In genomic region chr5:141849371-141850182, GRCh38 we compare ENCODE assay signal across 2 cellular contexts.
TF ChIP-seq lines count a peak whose summit lies in the region.

No MANE protein-coding gene starts in this region.

TF ChIP-seq in A549, 52 proteins besides CTCF, POLR2A, EP300 and RAD21 (continued from another document and continues in another):
- no peak for TF ChIP-seq HES2 (IDR thresholded peaks at IDR 0.05)
- TF ChIP-seq BCL3 (IDR thresholded peaks at IDR 0.05): peak; percentile 49; the same call in 1 of the 3 replicates
- TF ChIP-seq ZC3H11A (IDR thresholded peaks at IDR 0.05): no peak
- no peak for TF ChIP-seq FOSB (CRISPR knock-in tag; IDR thresholded peaks at IDR 0.05)
- TF ChIP-seq SREBF2 (IDR thresholded peaks at IDR 0.05): no peak
- no peak for TF ChIP-seq NFE2L2 (conservative IDR thresholded peaks at IDR 0.05; ENCODE audit: low read length)
- no peak for TF ChIP-seq ESRRA (IDR thresholded peaks at IDR 0.05; ENCODE audit: borderline replicate concordance, low read length)
- TF ChIP-seq USF2 (IDR thresholded peaks at IDR 0.05): no peak
- TF ChIP-seq TFCP2L1 (CRISPR knock-in tag; IDR thresholded peaks at IDR 0.05): no peak
- peak; percentile 42 to 52; a peak in 3 of 5 replicates for TF ChIP-seq JUN (IDR thresholded peaks at IDR 0.05)
- no peak for TF ChIP-seq KDM5A (IDR thresholded peaks at IDR 0.05)
- no peak for TF ChIP-seq RFX5 (IDR thresholded peaks at IDR 0.05)
- TF ChIP-seq BHLHE40 (IDR thresholded peaks at IDR 0.05; ENCODE audit: low read depth, low read length): no peak
- TF ChIP-seq TP53 (CRISPR knock-in tag; IDR thresholded peaks at IDR 0.05): no peak
- no peak for TF ChIP-seq CHD4 (IDR thresholded peaks at IDR 0.05; ENCODE audit: borderline replicate concordance)
- no peak for TF ChIP-seq HOXB13 (CRISPR knock-in tag; IDR thresholded peaks at IDR 0.05; ENCODE audit: low read depth)
- no peak for TF ChIP-seq KDM1A (IDR thresholded peaks at IDR 0.05; ENCODE audit: low read depth)
- TF ChIP-seq CEBPB (IDR thresholded peaks at IDR 0.05): no peak
- no peak for TF ChIP-seq FOSL2 (IDR thresholded peaks at IDR 0.05)
- TF ChIP-seq FOSL2 (CRISPR knock-in tag; IDR thresholded peaks at IDR 0.05): no peak
- TF ChIP-seq ELK1 (IDR thresholded peaks at IDR 0.05; ENCODE audit: low read depth, low read length): no peak
- TF ChIP-seq REST (IDR thresholded peaks at IDR 0.05): no peak
- no peak for TF ChIP-seq CBX8 (IDR thresholded peaks at IDR 0.05)
- TF ChIP-seq MYC (IDR thresholded peaks at IDR 0.05; ENCODE audit: borderline replicate concordance, low read length): no peak
- no peak for TF ChIP-seq SMC3 (IDR thresholded peaks at IDR 0.05)
- peak; percentile 19 for TF ChIP-seq CHD2 (IDR thresholded peaks at IDR 0.05; ENCODE audit: low read length, partially characterized antibody)
- TF ChIP-seq NPAS2 (CRISPR knock-in tag; IDR thresholded peaks at IDR 0.05; ENCODE audit: borderline replicate concordance): no peak
- TF ChIP-seq FOXS1 (CRISPR knock-in tag; IDR thresholded peaks at IDR 0.05): no peak
- TF ChIP-seq NR3C1 (IDR thresholded peaks at IDR 0.05): no peak
- TF ChIP-seq ZSCAN20 (CRISPR knock-in tag; IDR thresholded peaks at IDR 0.05): no peak
- TF ChIP-seq PBX3 (IDR thresholded peaks at IDR 0.05): 0 out of 2 replicates have a peak, but pooled peaks have one; percentile 7
- no peak for TF ChIP-seq CBX2 (IDR thresholded peaks at IDR 0.05; ENCODE audit: borderline replicate concordance, low read depth)
- no peak for TF ChIP-seq RCOR1 (IDR thresholded peaks at IDR 0.05; ENCODE audit: low read depth, low read length)

TF ChIP-seq in liver, 16 proteins besides CTCF, POLR2A, EP300 and RAD21 (continued from another document):
- TF ChIP-seq MAX (IDR thresholded peaks at IDR 0.05) (no peak), SP1 (IDR thresholded peaks at IDR 0.05) (peak; percentile 76), HNF4A (conservative IDR thresholded peaks at IDR 0.05) (peak in 1 of 2 donors; percentile 22), TAF1 (conservative IDR thresholded peaks at IDR 0.05) (no peak)
TF ChIP-seq in liver: peak in this region for 8.
